In the genomic region with DNA sequence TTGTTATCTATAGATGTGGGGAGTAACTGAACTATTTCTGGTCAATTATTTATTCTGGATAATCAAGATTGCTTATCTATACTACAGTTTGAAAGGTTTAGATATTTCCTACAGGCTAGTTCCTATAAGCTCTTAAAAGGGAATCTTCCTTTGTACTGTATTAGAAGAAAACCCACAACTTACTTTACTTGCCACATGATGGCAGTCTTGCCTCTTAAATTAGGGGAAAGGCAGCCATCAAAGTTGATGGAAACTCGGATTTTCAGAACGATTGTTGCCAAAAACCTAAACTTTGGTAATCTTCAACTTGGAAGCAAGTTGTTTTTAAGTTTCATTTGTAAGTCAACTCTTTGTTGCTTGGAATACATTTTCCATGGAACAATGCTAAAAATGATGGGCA, we compare ENCODE assay signal across 8 cellular contexts.
DNase-seq lines count a peak whose midpoint lies in the region; ATAC-seq and TF ChIP-seq lines count a peak whose summit lies in the region.
"Not testable (repeated sequence)": the region's sequence is repeated elsewhere in the genome, so short reads cannot be mapped to it uniquely, and the experiment has no call there.

No MANE protein-coding gene starts in this region.

- TF ChIP-seq POLR2A in Peyer's patch (IDR thresholded peaks at IDR 0.05); adrenal gland (IDR thresholded peaks at IDR 0.05): not testable (repeated sequence)

- H3K9me2 ChIP-seq in Loucy (replicated peaks; ENCODE audit: low read depth, low read length), result not testable (repeated sequence)

- intact Hi-C loops in CD4-positive, alpha-beta memory T cell (cut with micrococcal nuclease); adrenal gland (cut with DNase I): not testable (repeated sequence)

- H2AFZ ChIP-seq in Loucy (ENCODE audit: low read length), result not testable (repeated sequence)

- not testable (repeated sequence) for H3K79me2 ChIP-seq in Loucy (ENCODE audit: insufficient read depth, low read length)

- not testable (repeated sequence) for H3K9me3 ChIP-seq in CD4-positive, alpha-beta memory T cell (ENCODE audit: control insufficient read depth in 1 of 2, low read length in 2 of 2); Loucy (ENCODE audit: insufficient read depth, low read depth, low read length); Peyer's patch; adrenal gland (replicated peaks in 1 of 3)

- not testable (repeated sequence) for H4K20me1 ChIP-seq in Loucy (ENCODE audit: insufficient read depth, low read length, poor library complexity, severe bottlenecking)

- not testable (repeated sequence) for H3K4me1 Mint-ChIP-seq in CD4-positive, alpha-beta memory T cell; stimulated activated naive B cell treated with anti-CD40 and anti-IgM and Interleukin-4, amounts not matched to agents 10 μg/mL and 1 μg/mL and 100 μg/mL, for 72 hours

- not testable (repeated sequence) for H3K27me3 ChIP-seq in CD4-positive, alpha-beta memory T cell (ENCODE audit: insufficient read depth, low read length); Loucy (ENCODE audit: insufficient read depth, low read length, poor library complexity, severe bottlenecking); Peyer's patch; adrenal gland

- not testable (repeated sequence) for H3K4me2 ChIP-seq in Loucy (ENCODE audit: low read depth, low read length, poor library complexity, severe bottlenecking)

- POLR2A ChIA-PET in CD4-positive, alpha-beta memory T cell (lab: Charles Lee; ENCODE audit: partially characterized antibody), result not testable (repeated sequence)

- H3F3A ChIP-seq in Loucy (ENCODE audit: low read depth), result not testable (repeated sequence)

- H3K4me1 ChIP-seq in CD4-positive, alpha-beta memory T cell (ENCODE audit: insufficient read depth, low read length); Loucy (ENCODE audit: insufficient read depth, low read length, poor library complexity, severe bottlenecking); Peyer's patch; adrenal gland (replicated peaks in 1 of 2): not testable (repeated sequence)

- not testable (repeated sequence) for H3K27ac ChIP-seq in CD4-positive, alpha-beta memory T cell (ENCODE audit: low read depth, low read length); Peyer's patch; adrenal gland

- not testable (repeated sequence) for H3K36me3 ChIP-seq in CD4-positive, alpha-beta memory T cell (ENCODE audit: insufficient read depth, low read length); Loucy (ENCODE audit: insufficient read depth, low read length); Peyer's patch; adrenal gland (replicated peaks in 1 of 2)

- H3K4me3 Mint-ChIP-seq in CD4-positive, alpha-beta memory T cell; stimulated activated naive B cell treated with anti-CD40 and anti-IgM and Interleukin-4, amounts not matched to agents 10 μg/mL and 1 μg/mL and 100 μg/mL, for 72 hours: not testable (repeated sequence)

- not testable (repeated sequence) for H3K9ac ChIP-seq in Loucy (ENCODE audit: low read depth, low read length, poor library complexity, severe bottlenecking)

- not testable (repeated sequence) for H3K4me3 ChIP-seq in CD4-positive, alpha-beta memory T cell (ENCODE audit: low read length in 2 of 2); Loucy (ENCODE audit: low read length, poor library complexity, severe bottlenecking); Peyer's patch; adrenal gland; fibroblast of mammary gland (ENCODE audit: control insufficient read depth, low read depth, low read length)

- H3K27ac Mint-ChIP-seq in CD4-positive, alpha-beta memory T cell; stimulated activated naive B cell treated with anti-CD40 and anti-IgM and Interleukin-4, amounts not matched to agents 10 μg/mL and 1 μg/mL and 100 μg/mL, for 72 hours: not testable (repeated sequence)

- peak; percentile 73 for ATAC-seq in GM21717 (IDR thresholded peaks at IDR 0.05; ENCODE audit: unreplicated experiment)
- ATAC-seq in stimulated activated naive B cell treated with anti-CD40 and anti-IgM and Interleukin-4, amounts not matched to agents 10 μg/mL and 1 μg/mL and 100 μg/mL, for 72 hours (replicated peaks), result peak; percentile 68 to 74

- peaks cover 7 to 15% of the 10 kb centered on the region in 2 donors for H3K36me3 Mint-ChIP-seq in CD4-positive, alpha-beta memory T cell
- H3K36me3 Mint-ChIP-seq in stimulated activated naive B cell treated with anti-CD40 and anti-IgM and Interleukin-4, amounts not matched to agents 10 μg/mL and 1 μg/mL and 100 μg/mL, for 72 hours, result peaks cover 10 to 14% of the 10 kb centered on the region in 2 donors

- WGBS in adrenal gland, 4 donors, result 1 to 4% (median 3%) methylated on average over 2 of the region's 2 CpGs

- H3K27me3 Mint-ChIP-seq in CD4-positive, alpha-beta memory T cell; stimulated activated naive B cell treated with anti-CD40 and anti-IgM and Interleukin-4, amounts not matched to agents 10 μg/mL and 1 μg/mL and 100 μg/mL, for 72 hours: not testable (repeated sequence)

- H3K9me3 Mint-ChIP-seq in CD4-positive, alpha-beta memory T cell; stimulated activated naive B cell treated with anti-CD40 and anti-IgM and Interleukin-4, amounts not matched to agents 10 μg/mL and 1 μg/mL and 100 μg/mL, for 72 hours: not testable (repeated sequence)

- peak; percentile 45 to 57 (median 48) for DNase-seq in CD4-positive, alpha-beta memory T cell
- not testable (repeated sequence) for DNase-seq in Peyer's patch; stimulated activated naive B cell treated with anti-CD40 and anti-IgM and Interleukin-4, amounts not matched to agents 10 μg/mL and 1 μg/mL and 100 μg/mL, for 72 hours
- DNase-seq in adrenal gland, result peak in 1 of 7 donors; percentile 35
- DNase-seq in fibroblast of mammary gland (ENCODE audit: low read depth), result peak; percentile 36
- DNase-seq in lung microvascular endothelial cell (ENCODE audit: low read depth in 2 of 2), result peak; percentile 22 to 31

- CTCF ChIA-PET in CD4-positive, alpha-beta memory T cell (lab: Charles Lee; ENCODE audit: partially characterized antibody), result interaction anchor here (1.1 to 2.7 kb wide), 3 partner anchors 26 to 383 kb away, joined by 3 to 5 read pairs (median 4); no protein-coding TSS in a partner anchor

- TF ChIP-seq CTCF in Loucy (conservative IDR thresholded peaks at IDR 0.05; ENCODE audit: low read length), result peak; percentile 48
- peak in 5 of 6 experiments; percentile 23 to 59 (median 52) for TF ChIP-seq CTCF in Peyer's patch (IDR thresholded peaks at IDR 0.05)
- peak; percentile 14 to 66 (median 51) for TF ChIP-seq CTCF in adrenal gland (IDR thresholded peaks at IDR 0.05)
- TF ChIP-seq CTCF in fibroblast of mammary gland (conservative IDR thresholded peaks at IDR 0.05; ENCODE audit: control insufficient read depth, insufficient read depth, low read depth, low read length), result peak; percentile 25
